28 cellular contexts compared by ENCODE assay signal in the genomic region with DNA sequence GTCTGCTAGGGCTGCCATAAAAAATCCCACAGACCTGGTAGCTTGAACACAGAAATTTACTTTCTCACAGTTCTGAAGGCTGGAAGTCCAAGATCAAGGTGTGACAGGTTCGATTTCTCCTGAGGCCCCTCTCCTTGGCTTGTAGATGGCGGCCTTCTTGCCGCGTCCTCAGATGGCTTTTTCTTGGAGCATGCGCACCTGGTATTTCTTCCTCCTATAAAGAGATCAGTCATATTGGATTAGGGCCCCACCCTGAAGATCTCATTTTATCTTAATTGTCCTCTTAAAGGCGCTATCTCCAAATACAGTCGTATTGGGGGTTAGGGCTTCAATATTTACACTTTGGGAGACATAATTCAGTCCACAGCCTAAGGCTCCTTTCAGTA.
"Had no signal": no experiment of that assay in that cellular context is flagged by ENCODE, and none has a peak within 500 bp of the region (broad histone marks: within the 10 kb centered on the region; RNA-seq: fewer than 3 reads in every experiment).

No MANE protein-coding gene starts in this region.

- H3K4me1 ChIP-seq: uterus had no signal

- H3K27ac Mint-ChIP-seq: activated CD4-positive, alpha-beta memory T cell treated with anti-CD3 and anti-CD28 coated beads for 36 hours; memory B cell; stimulated activated naive CD8-positive, alpha-beta T cell treated with anti-CD3 and anti-CD28 coated beads, Interleukin-15, Interleukin-2, amounts not matched to agents 100 ng/mL and 50 ng/mL, for 24 hours; type B pancreatic cell had no signal

- H3K4me3 Mint-ChIP-seq: activated CD4-positive, alpha-beta memory T cell treated with anti-CD3 and anti-CD28 coated beads for 36 hours; memory B cell; naive thymus-derived CD4-positive, alpha-beta T cell; stimulated activated naive CD8-positive, alpha-beta T cell treated with anti-CD3 and anti-CD28 coated beads, Interleukin-15, Interleukin-2, amounts not matched to agents 100 ng/mL and 50 ng/mL, for 24 hours; type B pancreatic cell had no signal

- DNase-seq: activated CD4-positive, alpha-beta memory T cell treated with anti-CD3 and anti-CD28 coated beads for 36 hours; activated CD4-positive, alpha-beta T cell treated with anti-CD3 and anti-CD28 coated beads for 48 hours; activated CD8-positive, alpha-beta memory T cell treated with anti-CD3 and anti-CD28 coated beads, Interleukin-2, amount 50 U/mL, for 4 hours; activated gamma-delta T cell treated with Interleukin-2 at 50 U/mL for 16 hours; activated naive CD4-positive, alpha-beta T cell treated with anti-CD3 and anti-CD28 coated beads, Interleukin-2, amount 50 U/mL, for 16 hours; activated T-cell treated with anti-CD3 and anti-CD28 coated beads, Interleukin-2, amount 50 U/mL, for 1 hour; amniotic stem cell; brain microvascular endothelial cell; caudate nucleus; cortex of kidney; foreskin fibroblast; hypothalamus; naive thymus-derived CD4-positive, alpha-beta T cell; ovary; retina; stimulated activated CD4-positive, alpha-beta T cell treated with anti-CD3 and anti-CD28 coated beads, Interleukin-12 subunit alpha, Interleukin-12 subunit beta, amount 100 ng/mL, for 4 hours; stimulated activated CD4-positive, alpha-beta T cell treated with anti-CD3 and anti-CD28 coated beads, Interleukin-4, amount 100 ng/mL, for 1 hour; uterus; WERI-Rb-1 had no signal

- H3K27me3 ChIP-seq: brain microvascular endothelial cell, ovary, uterus had no signal

- H3K36me3 Mint-ChIP-seq: activated CD4-positive, alpha-beta memory T cell treated with anti-CD3 and anti-CD28 coated beads for 36 hours; memory B cell; naive thymus-derived CD4-positive, alpha-beta T cell; type B pancreatic cell had no signal

- H3K36me3 ChIP-seq: brain microvascular endothelial cell, ovary, uterus, WERI-Rb-1 had no signal

- ATAC-seq: activated CD4-positive, CD25-positive, alpha-beta regulatory T cell treated with anti-CD3 and anti-CD28 coated beads, Interleukin-2, amount 50 U/mL, for 24 hours; naive thymus-derived CD4-positive, alpha-beta T cell; sciatic nerve had no signal

- FAIRE-seq: astrocyte, endothelial cell of umbilical vein had no signal

- H3K4me3 ChIP-seq: ovary, skin epidermis, uterus had no signal

- H3K27ac ChIP-seq: brain microvascular endothelial cell, ovary, skin epidermis, uterus, WERI-Rb-1 had no signal

- H3K27me3 Mint-ChIP-seq: progenitor cell of endocrine pancreas, type B pancreatic cell had no signal

- H3K9me3 Mint-ChIP-seq: activated CD4-positive, alpha-beta memory T cell treated with anti-CD3 and anti-CD28 coated beads for 36 hours; memory B cell; naive thymus-derived CD4-positive, alpha-beta T cell; stimulated activated naive CD8-positive, alpha-beta T cell treated with anti-CD3 and anti-CD28 coated beads, Interleukin-15, Interleukin-2, amounts not matched to agents 100 ng/mL and 50 ng/mL, for 24 hours; type B pancreatic cell had no signal

- H3K9me3 ChIP-seq: ovary, uterus had no signal
